In genomic region chr3:175746308-175746707, GRCh38 we compare ENCODE assay signal across 1 cellular context.
TF ChIP-seq lines count a peak whose summit lies in the region.

No MANE protein-coding gene starts in this region.

TF ChIP-seq in HCT116, 20 proteins besides CTCF, POLR2A, EP300 and RAD21 (continued from another document):
- TF ChIP-seq ZBTB33 (IDR thresholded peaks at IDR 0.05; ENCODE audit: extremely low read depth, insufficient replicate concordance, low read length) = no peak
- no peak for TF ChIP-seq YY1 (IDR thresholded peaks at IDR 0.05; ENCODE audit: extremely low read depth, insufficient replicate concordance, low read depth, low read length)
- TF ChIP-seq REST (IDR thresholded peaks at IDR 0.05; ENCODE audit: low read depth) = no peak
- no peak for TF ChIP-seq CBX3 (IDR thresholded peaks at IDR 0.05; ENCODE audit: low read depth)
- TF ChIP-seq ELF1 (IDR thresholded peaks at IDR 0.05; ENCODE audit: borderline replicate concordance, low read depth) = no peak
- no peak for TF ChIP-seq EGR1 (IDR thresholded peaks at IDR 0.05; ENCODE audit: low read depth)
- TF ChIP-seq FOSL1 (IDR thresholded peaks at IDR 0.05; ENCODE audit: low read depth) = no peak
TF ChIP-seq in HCT116: peak in this region for 0.
